ENCODE assay signal across 1 cellular context in genomic region chr13:25253702-25254101, GRCh38.
TF ChIP-seq lines count a peak whose summit lies in the region.

No MANE protein-coding gene starts in this region.

TF ChIP-seq in endothelial cell of umbilical vein, 7 proteins besides CTCF, POLR2A, EP300 and RAD21:
- TF ChIP-seq POLR2AphosphoS5 (IDR thresholded peaks at IDR 0.05; ENCODE audit: insufficient read depth, low read depth, low read length) (no peak), JUN (IDR thresholded peaks at IDR 0.05; ENCODE audit: borderline replicate concordance, insufficient read depth, insufficient read length, low read depth) (no peak), EZH2 (IDR thresholded peaks at IDR 0.05; ENCODE audit: borderline replicate concordance, low read depth, low read length, severe bottlenecking) (no peak), FOS (IDR thresholded peaks at IDR 0.05; ENCODE audit: borderline replicate concordance, insufficient read depth, low read length) (no peak), GATA2 (IDR thresholded peaks at IDR 0.05; ENCODE audit: insufficient read depth, insufficient read length, low read depth, low read length) (no peak), MYC (IDR thresholded peaks at IDR 0.05; ENCODE audit: low read depth, low read length) (no peak)
- TF ChIP-seq, protein P1, sequence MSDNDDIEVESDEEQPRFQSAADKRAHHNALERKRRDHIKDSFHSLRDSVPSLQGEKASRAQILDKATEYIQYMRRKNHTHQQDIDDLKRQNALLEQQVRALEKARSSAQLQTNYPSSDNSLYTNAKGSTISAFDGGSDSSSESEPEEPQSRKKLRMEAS (IDR thresholded peaks at IDR 0.05; ENCODE audit: insufficient read depth, insufficient read length), result no peak
